Comparison of ENCODE assay signal across 11 cellular contexts in the genomic region with DNA sequence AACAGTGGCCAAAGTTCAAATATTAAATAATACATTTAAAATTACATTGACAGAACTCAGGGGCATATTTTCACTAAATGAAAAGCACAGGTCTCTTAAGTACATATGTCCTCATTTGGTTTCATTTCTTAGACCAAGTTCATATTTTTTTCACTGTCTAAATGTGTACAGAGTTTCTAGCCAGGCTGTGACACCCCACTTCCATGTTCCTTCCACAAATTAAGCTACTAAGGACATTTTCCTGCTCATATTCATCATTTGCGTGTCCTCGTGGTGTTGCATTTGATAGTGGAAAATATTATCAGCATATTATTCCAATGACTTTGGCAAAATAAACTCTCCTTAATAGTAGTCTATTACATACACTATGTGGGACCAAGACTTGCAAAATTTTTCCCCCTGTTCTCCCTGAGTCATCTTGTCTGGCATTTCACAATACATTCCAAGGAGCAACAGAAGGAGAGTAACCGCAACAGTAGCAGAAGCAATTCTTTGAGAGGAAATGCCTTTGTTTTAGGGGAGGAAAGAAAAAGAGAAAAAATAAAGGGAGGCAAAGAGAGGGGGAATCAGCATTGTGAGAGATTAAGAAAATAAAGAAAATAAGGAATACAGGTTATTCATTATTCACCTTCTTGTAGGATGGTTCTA.
DNase-seq lines count a peak whose midpoint lies in the region; ATAC-seq, FAIRE-seq and TF ChIP-seq lines count a peak whose summit lies in the region.
"Had no signal": no experiment of that assay in that cellular context is flagged by ENCODE, and none has a peak within 500 bp of the region (broad histone marks: within the 10 kb centered on the region; RNA-seq: fewer than 3 reads in every experiment).

No MANE protein-coding gene starts in this region.

- TF ChIP-seq POLR2A in sigmoid colon (IDR thresholded peaks at IDR 0.05) = no peak

- ATAC-seq in foreskin keratinocyte (peak; percentile 94), left colon (no peak), HG02588 (IDR thresholded peaks at IDR 0.05; ENCODE audit: unreplicated experiment) (no peak), HG03280 (IDR thresholded peaks at IDR 0.05; ENCODE audit: unreplicated experiment) (no peak)

- TF ChIP-seq EP300 in sigmoid colon (IDR thresholded peaks at IDR 0.05) = no peak

- H3K4me2 ChIP-seq in GM23248 (ENCODE audit: unreplicated experiment) = peak overlapping the region; percentile 85

- H2AFZ ChIP-seq in GM23248 = no peak overlapping the region

- peak overlapping the region; percentile 35; the same call in 1 of the 2 replicates for H3K9ac ChIP-seq in GM23248

- H3K27ac ChIP-seq in GM23248 (peak overlapping the region; percentile 83), foreskin keratinocyte (no peak overlapping the region), sigmoid colon (peak overlapping the region; percentile 24 to 76 (median 59)), small intestine (ENCODE audit: low read depth in 1 of 2, low read length in 1 of 2) (no peak overlapping the region)

- in situ Hi-C loops in GM23248 (cut with MboI) = no loop called here

- peaks cover 2% of the 10 kb centered on the region; the same call in 1 of the 2 replicates for H3K9me2 ChIP-seq in GM23248 (ENCODE audit: insufficient read depth)

- H3K27me3 ChIP-seq in GM23248 (replicated peaks; ENCODE audit: insufficient read depth) (no peaks in the 10 kb centered on the region), foreskin keratinocyte (no peaks in the 10 kb centered on the region), sigmoid colon (no peaks in the 10 kb centered on the region), small intestine (ENCODE audit: control insufficient read depth in 2 of 2, insufficient read depth in 2 of 2, low read length in 2 of 2) (no peaks in the 10 kb centered on the region)

- H3K4me3 ChIP-seq in GM23248 (peak overlapping the region; percentile 52), sigmoid colon (no peak overlapping the region), small intestine (ENCODE audit: low read depth in 1 of 2, low read length in 2 of 2) (no peak overlapping the region)

- H3K36me3 ChIP-seq in GM23248 (ENCODE audit: low read depth) (no peaks in the 10 kb centered on the region), sigmoid colon (no peaks in the 10 kb centered on the region), small intestine (ENCODE audit: control insufficient read depth in 2 of 2, insufficient read depth in 2 of 2, low read length in 2 of 2) (no peaks in the 10 kb centered on the region)

- H3K4me1 ChIP-seq in GM23248 (ENCODE audit: insufficient read depth) (peaks cover 77% of the 10 kb centered on the region), foreskin keratinocyte (peaks cover 23% of the 10 kb centered on the region), sigmoid colon (peaks cover 0 to 24% (median 12%) of the 10 kb centered on the region in 4 donors), small intestine (ENCODE audit: control insufficient read depth in 2 of 2, insufficient read depth in 1 of 2, low read depth in 1 of 2, low read length in 1 of 2) (no peaks in the 10 kb centered on the region)

- WGBS in GM23248 (ENCODE audit: low coverage in 1 of 2, low lambda C conversion rate in 2 of 2, missing lambda C conversion rate in 2 of 2), 2 experiments = 0 to 2% methylated on average over 3 of the region's 3 CpGs
- 68 to 89% methylated on average over 3 of the region's 3 CpGs for WGBS in sigmoid colon, 2 donors
- 65 to 79% (median 73%) methylated on average over 3 of the region's 3 CpGs for WGBS in small intestine, 3 donors

- H3K79me2 ChIP-seq in GM23248 (ENCODE audit: insufficient read depth) = no peaks in the 10 kb centered on the region

- H3K9me3 ChIP-seq in GM23248 (ENCODE audit: low read depth) (no peaks in the 10 kb centered on the region), sigmoid colon (no peaks in the 10 kb centered on the region), small intestine (ENCODE audit: control insufficient read depth, low read depth) (no peaks in the 10 kb centered on the region)

- peaks cover 33% of the 10 kb centered on the region for H3F3A ChIP-seq in GM23248 (ENCODE audit: insufficient read depth)

- peak; percentile 94 for DNase-seq in GM23248
- peak; percentile 23 for DNase-seq in SKM-1 (lab: John Stamatoyannopoulos, UW; ENCODE audit: unreplicated experiment)
- DNase-seq in foreskin keratinocyte = peak; percentile 72 to 84
- no peak for DNase-seq in sigmoid colon
- no peak for DNase-seq in left colon
- DNase-seq in small intestine = no peak
- DNase-seq: DMS79 treated with DMSO at 0.1 percent for 48 hours, NCI-H1930, occipital lobe had no signal

- intact Hi-C loops in sigmoid colon (cut with DNase I) = no loop called here
- intact Hi-C loops in left colon (cut with DNase I, micrococcal nuclease) = no loop called here

- FAIRE-seq in small intestine (lab: Jason Lieb, UNC) = no peak

- TF ChIP-seq CTCF in foreskin keratinocyte (conservative IDR thresholded peaks at IDR 0.05) (no peak), sigmoid colon (IDR thresholded peaks at IDR 0.05) (no peak)

- H4K20me1 ChIP-seq in GM23248 (ENCODE audit: insufficient read depth) = no peaks in the 10 kb centered on the region

Comparison
In these comparisons a context has a peak if more than half of its experiments do, and no peak if none do; other contexts are left out.
1. DNase-seq: peak in GM23248 (single experiment), SKM-1 (single experiment) and foreskin keratinocyte (2 of 2); none in sigmoid colon (single experiment), left colon (0 of 2) and small intestine (single experiment).
2. H3K27ac ChIP-seq: peak in GM23248 (single experiment) and sigmoid colon (4 of 4); none in foreskin keratinocyte (single experiment) and small intestine (0 of 2).